In the genomic region with DNA sequence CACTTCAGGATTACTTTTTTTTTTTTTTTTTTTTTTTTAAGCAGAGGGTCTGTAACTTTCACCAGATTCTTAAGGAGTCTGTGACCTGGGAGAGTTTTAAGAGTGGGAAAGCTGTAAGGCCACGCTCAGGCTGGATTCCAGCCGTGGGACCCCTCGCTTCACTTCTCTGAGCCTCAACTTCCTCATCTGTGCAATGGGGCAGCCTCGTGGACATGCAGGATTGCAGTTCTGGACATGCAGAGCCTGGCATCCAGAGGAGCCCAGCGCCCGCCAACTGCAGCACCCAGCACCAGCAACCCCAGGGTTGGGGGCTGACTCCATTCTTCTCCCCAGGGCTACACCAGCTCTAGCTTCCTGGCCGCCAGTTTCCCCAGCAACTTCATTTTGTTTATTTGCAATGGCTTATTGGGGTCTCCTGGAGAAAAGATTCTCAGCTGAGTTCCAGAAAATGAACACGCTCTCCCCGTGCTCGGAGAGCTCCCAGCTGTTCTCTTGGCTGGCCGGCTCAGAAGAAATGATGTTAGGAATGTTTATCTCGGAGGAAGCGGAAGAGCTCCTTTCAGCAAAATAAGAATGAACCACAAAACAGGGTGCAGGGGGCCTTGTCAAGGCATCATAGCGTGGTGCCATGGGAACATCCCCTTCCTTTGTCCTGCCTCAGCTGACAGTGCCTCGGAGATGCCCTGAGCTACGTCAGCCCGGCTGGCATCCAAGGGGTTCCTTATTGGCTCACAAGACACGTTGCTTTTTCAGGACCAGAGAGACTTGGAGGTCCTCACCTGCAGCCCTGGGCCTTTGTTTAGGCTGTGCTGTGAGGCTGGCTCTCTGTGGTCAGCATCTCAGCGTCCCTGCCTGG, we compare ENCODE assay signal across 17 cellular contexts. TPM values are rescaled to one million over a fixed set of nuclear protein-coding genes. Genes with fewer than 3 reads are reported as not detected.
DNase-seq lines count a peak whose midpoint lies in the region; ATAC-seq and TF ChIP-seq lines count a peak whose summit lies in the region.
"Had no signal": no experiment of that assay in that cellular context is flagged by ENCODE, and none has a peak within 500 bp of the region (broad histone marks: within the 10 kb centered on the region; RNA-seq: fewer than 3 reads in every experiment).

No MANE protein-coding gene starts in this region.

- H3K27ac Mint-ChIP-seq in mesothelial cell of epicardium = peak overlapping the region; percentile 12
- H3K27ac Mint-ChIP-seq: CD8-positive, alpha-beta T cell had no signal

- no peaks in the 10 kb centered on the region for H3K27me3 ChIP-seq in fibroblast of lung (ENCODE audit: control insufficient read depth, insufficient read depth, low read length)
- H3K27me3 ChIP-seq in tibial artery = no peaks in the 10 kb centered on the region
- H3K27me3 ChIP-seq: BLaER1 had no signal

- H4K20me1 ChIP-seq in fibroblast of lung (ENCODE audit: control insufficient read depth, extremely low read depth, insufficient read depth, low read length) = no peaks in the 10 kb centered on the region
- H4K20me1 ChIP-seq: BLaER1 had no signal

- H3K27me3 Mint-ChIP-seq in mesothelial cell of epicardium (ENCODE audit: low read depth) = peaks cover 2% of the 10 kb centered on the region
- H3K27me3 Mint-ChIP-seq in activated T-cell treated with anti-CD3 and anti-CD28 coated beads, Interleukin-2, amount 50 U/mL, for 4 hours (ENCODE audit: low read depth) = peaks cover 15% of the 10 kb centered on the region

- H3K36me3 ChIP-seq in fibroblast of lung (ENCODE audit: control insufficient read depth, insufficient read depth, low read length) (no peaks in the 10 kb centered on the region), tibial artery (no peaks in the 10 kb centered on the region)
- H3K36me3 ChIP-seq: BLaER1 had no signal

- no peaks in the 10 kb centered on the region for H3K36me3 Mint-ChIP-seq in mesothelial cell of epicardium
- no peaks in the 10 kb centered on the region for H3K36me3 Mint-ChIP-seq in activated T-cell treated with anti-CD3 and anti-CD28 coated beads, Interleukin-2, amount 50 U/mL, for 4 hours (ENCODE audit: insufficient read depth)
- H3K36me3 Mint-ChIP-seq: CD8-positive, alpha-beta T cell had no signal

- no peaks in the 10 kb centered on the region for H3K4me1 Mint-ChIP-seq in mesothelial cell of epicardium
- H3K4me1 Mint-ChIP-seq in activated T-cell treated with anti-CD3 and anti-CD28 coated beads, Interleukin-2, amount 50 U/mL, for 4 hours (ENCODE audit: low read depth) = no peaks in the 10 kb centered on the region

- DNase-seq in left ventricle myocardium superior = peak; percentile 39
- no peak for DNase-seq in cardiac septum (ENCODE audit: low spot score)
- no peak for DNase-seq in fibroblast of lung (ENCODE audit: low read depth in 2 of 2)
- no peak for DNase-seq in mesothelial cell of epicardium (ENCODE audit: low spot score in 2 of 2, unreplicated experiment in 2 of 2)
- DNase-seq in tibial artery = no peak
- no peak for DNase-seq in SK-N-DZ (ENCODE audit: low spot score)
- DNase-seq in activated T-cell treated with anti-CD3 and anti-CD28 coated beads, Interleukin-2, amount 50 U/mL, for 4 hours = no peak
- no peak for DNase-seq in NCI-H774 (lab: John Stamatoyannopoulos, UW)
- DNase-seq: CD8-positive, alpha-beta T cell; DMS79 treated with DMSO at 0.1 percent for 48 hours; HCEC 1CT; KBM-7; NCI-H1436 treated with DMSO at 0.1 percent for 48 hours; NCI-H2081; NCI-H748 treated with DMSO at 0.1 percent for 48 hours; RPMI8226 had no signal

- H3K9me3 Mint-ChIP-seq in mesothelial cell of epicardium = no peaks in the 10 kb centered on the region
- H3K9me3 Mint-ChIP-seq in activated T-cell treated with anti-CD3 and anti-CD28 coated beads, Interleukin-2, amount 50 U/mL, for 4 hours = no peaks in the 10 kb centered on the region
- H3K9me3 Mint-ChIP-seq: CD8-positive, alpha-beta T cell had no signal

- no peak for ATAC-seq in left ventricle myocardium superior
- no peak for ATAC-seq in activated T-cell treated with anti-CD3 and anti-CD28 coated beads, Interleukin-2, amount 50 U/mL, for 4 hours
- ATAC-seq: CD8-positive, alpha-beta T cell had no signal

- no peak overlapping the region for H3K4me3 ChIP-seq in fibroblast of lung (replicated peaks in 1 of 4; ENCODE audit: control extremely low read depth in 1 of 4, insufficient read depth in 1 of 4, low read depth in 3 of 4, low read length in 4 of 4)
- H3K4me3 ChIP-seq in tibial artery = no peak overlapping the region
- H3K4me3 ChIP-seq: BLaER1 had no signal

- H3K4me1 ChIP-seq in fibroblast of lung (ENCODE audit: control insufficient read depth, extremely low read depth, insufficient read depth, low read length) (peaks cover 10% of the 10 kb centered on the region), tibial artery (peaks cover 0 to 32% (median 26%) of the 10 kb centered on the region in 4 donors)
- H3K4me1 ChIP-seq: BLaER1 had no signal

- H3K4me3 Mint-ChIP-seq in mesothelial cell of epicardium = no peak overlapping the region
- H3K4me3 Mint-ChIP-seq in activated T-cell treated with anti-CD3 and anti-CD28 coated beads, Interleukin-2, amount 50 U/mL, for 4 hours = no peak overlapping the region
- H3K4me3 Mint-ChIP-seq: CD8-positive, alpha-beta T cell had no signal

- no peak overlapping the region for H3K27ac ChIP-seq in fibroblast of lung (ENCODE audit: insufficient read depth, low read length)
- peak overlapping the region; percentile 88 to 92 for H3K27ac ChIP-seq in tibial artery
- H3K27ac ChIP-seq: BLaER1 had no signal

- H3K9ac ChIP-seq in fibroblast of lung (ENCODE audit: insufficient read depth, low read length) = no peak overlapping the region
- H3K9ac ChIP-seq: BLaER1 had no signal

- TF ChIP-seq CTCF in fibroblast of lung (conservative IDR thresholded peaks at IDR 0.05 in 1 of 2, IDR thresholded peaks at IDR 0.05 in 1 of 2; ENCODE audit: low read depth in 1 of 2, low read length in 2 of 2) = no peak
- TF ChIP-seq CTCF in mesothelial cell of epicardium (IDR thresholded peaks at IDR 0.05; ENCODE audit: unreplicated experiment) = no peak
- TF ChIP-seq CTCF in tibial artery (IDR thresholded peaks at IDR 0.05) = no peak

- peak overlapping the region; percentile 53 for H2AFZ ChIP-seq in fibroblast of lung (ENCODE audit: low read length)

- H3K4me2 ChIP-seq in fibroblast of lung (ENCODE audit: extremely low read depth, insufficient read depth, low read length) = no peak overlapping the region
- H3K4me2 ChIP-seq: BLaER1 had no signal

- no peaks in the 10 kb centered on the region for H3K9me3 ChIP-seq in fibroblast of lung (ENCODE audit: control insufficient read depth, insufficient read depth, low read depth, low read length)
- no peaks in the 10 kb centered on the region for H3K9me3 ChIP-seq in tibial artery
- H3K9me3 ChIP-seq: BLaER1 had no signal

- intact Hi-C loops in left ventricle myocardium superior (cut with micrococcal nuclease) = no loop called here
- intact Hi-C loops in cardiac septum (cut with DNase I) = no loop called here
- intact Hi-C loops in tibial artery (cut with DNase I; ENCODE audit: low total_unique reads) = no loop called here

- H3K79me2 ChIP-seq in fibroblast of lung (ENCODE audit: control insufficient read depth, insufficient read depth, low read length) = no peaks in the 10 kb centered on the region

RNA-seq across cellular contexts. Expression of a gene that starts 22.9 kb away (rescaled TPM):
- total RNA-seq in left ventricle myocardium superior (16.7 TPM), cardiac septum (20.5 TPM), fibroblast of lung (15.4 and 16.3 TPM in 2 replicates), mesothelial cell of epicardium (35.6 to 37.3 TPM (median 36.7 TPM) in 3 replicates)
- 6.4 and 8.6 TPM in 2 replicates for polyA plus RNA-seq in fibroblast of lung
- 12.6 and 13.5 TPM in 2 replicates for polyA plus RNA-seq in fibroblast of lung (2012)
- polyA minus RNA-seq in fibroblast of lung (ENCODE audit: low replicate concordance) = 19.5 and 24.6 TPM in 2 replicates
- polyA plus RNA-seq in SK-N-DZ (2014; cell fraction: cytosol; rRNA removed) = 14.0 and 14.6 TPM in 2 replicates
- polyA plus RNA-seq in SK-N-DZ (2014; cell fraction: nucleus; rRNA removed) = 21.2 and 55.0 TPM in 2 replicates
- total RNA-seq in activated T-cell treated with anti-CD3 and anti-CD28 coated beads, Interleukin-2, amount 50 U/mL, for 4 hours = 10 to 100 TPM; 14.7 to 18.0 (median 15.9) TPM
